29 cellular contexts compared by ENCODE assay signal in the genomic region with DNA sequence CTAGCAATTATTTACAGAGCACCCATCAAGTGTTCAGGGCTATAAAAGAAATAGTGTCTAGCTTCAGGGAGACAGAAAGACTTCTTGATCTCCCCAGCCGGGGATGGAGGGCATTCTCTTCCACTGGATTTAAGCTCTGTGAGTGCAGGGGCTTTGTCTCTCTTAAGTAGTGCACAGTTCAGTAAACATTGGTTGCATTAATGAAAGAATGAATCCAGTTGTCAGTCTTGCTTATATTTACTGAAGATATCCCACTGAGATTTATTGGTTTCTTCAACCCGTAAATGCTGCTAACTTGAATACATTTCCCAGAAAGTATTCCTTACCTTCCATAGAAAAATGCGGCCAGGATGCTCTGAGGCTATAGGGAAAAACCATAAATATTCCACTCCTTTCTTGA. TPM values are rescaled to one million over a fixed set of nuclear protein-coding genes. Genes with fewer than 3 reads are reported as not detected.
"Had no signal": no experiment of that assay in that cellular context is flagged by ENCODE, and none has a peak within 500 bp of the region (broad histone marks: within the 10 kb centered on the region; RNA-seq: fewer than 3 reads in every experiment).

No MANE protein-coding gene starts in this region.

- ATAC-seq: activated naive CD4-positive, alpha-beta T cell treated with anti-CD3 and anti-CD28 coated beads, Interleukin-2, amount 50 U/mL, for 72 hours; activated naive CD8-positive, alpha-beta T cell treated with anti-CD3 and anti-CD28 coated beads, Interleukin-2, amount 50 U/mL, for 24 hours; activated T-cell treated with anti-CD3 and anti-CD28 coated beads, Interleukin-2, amount 50 U/mL, for 4 hours; K562; T-cell had no signal

- H3K4me1 Mint-ChIP-seq: activated CD4-positive, alpha-beta T cell treated with anti-CD3 and anti-CD28 coated beads, Interleukin-2, amount 10 ng/mL, durations not matched to agents 7 days and 5 days; activated naive CD8-positive, alpha-beta T cell treated with anti-CD3 and anti-CD28 coated beads, Interleukin-2, amount 50 U/mL, for 24 hours; T-cell had no signal

- H3K36me3 ChIP-seq: ascending aorta had no signal

- H3K4me3 Mint-ChIP-seq: activated CD4-positive, alpha-beta memory T cell treated with anti-CD3 and anti-CD28 coated beads for 36 hours; activated CD4-positive, alpha-beta T cell treated with anti-CD3 and anti-CD28 coated beads, Interleukin-2, amount 10 ng/mL, durations not matched to agents 7 days and 5 days; activated naive CD8-positive, alpha-beta T cell treated with anti-CD3 and anti-CD28 coated beads, Interleukin-2, amount 50 U/mL, for 24 hours; activated T-cell treated with anti-CD3 and anti-CD28 coated beads, Interleukin-2, amount 50 U/mL, for 4 hours; T-cell had no signal

- H3K27me3 ChIP-seq: ascending aorta, body of pancreas had no signal

- H3K36me3 Mint-ChIP-seq: activated CD4-positive, alpha-beta memory T cell treated with anti-CD3 and anti-CD28 coated beads for 36 hours; activated naive CD4-positive, alpha-beta T cell treated with anti-CD3 and anti-CD28 coated beads, Interleukin-2, amount 50 U/mL, for 72 hours; T-cell had no signal

- H3K27ac ChIP-seq: ascending aorta, body of pancreas, PC-9 had no signal

- H3K4me1 ChIP-seq: ascending aorta had no signal

- H3K9me3 ChIP-seq: ascending aorta, body of pancreas had no signal

- H3K9me3 Mint-ChIP-seq: activated CD4-positive, alpha-beta memory T cell treated with anti-CD3 and anti-CD28 coated beads for 36 hours; activated CD4-positive, alpha-beta T cell treated with anti-CD3 and anti-CD28 coated beads, Interleukin-2, amount 10 ng/mL, durations not matched to agents 7 days and 5 days; activated naive CD4-positive, alpha-beta T cell treated with anti-CD3 and anti-CD28 coated beads, Interleukin-2, amount 50 U/mL, for 72 hours; activated naive CD8-positive, alpha-beta T cell treated with anti-CD3 and anti-CD28 coated beads, Interleukin-2, amount 50 U/mL, for 24 hours; activated T-cell treated with anti-CD3 and anti-CD28 coated beads, Interleukin-2, amount 50 U/mL, for 4 hours; T-cell had no signal

- H3K4me3 ChIP-seq: ascending aorta, body of pancreas, K562, PC-9 had no signal

- H3K27ac Mint-ChIP-seq: activated CD4-positive, alpha-beta memory T cell treated with anti-CD3 and anti-CD28 coated beads for 36 hours; activated CD4-positive, alpha-beta T cell treated with anti-CD3 and anti-CD28 coated beads, Interleukin-2, amount 10 ng/mL, durations not matched to agents 7 days and 5 days; activated naive CD4-positive, alpha-beta T cell treated with anti-CD3 and anti-CD28 coated beads, Interleukin-2, amount 50 U/mL, for 72 hours; activated naive CD8-positive, alpha-beta T cell treated with anti-CD3 and anti-CD28 coated beads, Interleukin-2, amount 50 U/mL, for 24 hours; T-cell had no signal

- H3K27me3 Mint-ChIP-seq: activated CD4-positive, alpha-beta memory T cell treated with anti-CD3 and anti-CD28 coated beads for 36 hours; activated CD4-positive, alpha-beta T cell treated with anti-CD3 and anti-CD28 coated beads, Interleukin-2, amount 10 ng/mL, durations not matched to agents 7 days and 5 days; activated naive CD8-positive, alpha-beta T cell treated with anti-CD3 and anti-CD28 coated beads, Interleukin-2, amount 50 U/mL, for 24 hours had no signal

- DNase-seq: activated CD4-positive, alpha-beta memory T cell treated with anti-CD3 and anti-CD28 coated beads for 36 hours; activated CD4-positive, alpha-beta T cell treated with anti-CD3 and anti-CD28 coated beads, Interleukin-2, amount 10 ng/mL, durations not matched to agents 7 days and 5 days; activated CD4-positive, CD25-positive, alpha-beta regulatory T cell; activated CD8-positive, alpha-beta memory T cell treated with anti-CD3 and anti-CD28 coated beads for 24 hours; activated effector memory CD4-positive, alpha-beta T cell treated with anti-CD3 and anti-CD28 coated beads, Interleukin-2, amount 50 U/mL, for 16 hours; activated naive CD4-positive, alpha-beta T cell treated with Interleukin-2 at 50 U/mL for 16 hours; activated naive CD8-positive, alpha-beta T cell treated with anti-CD3 and anti-CD28 coated beads, Interleukin-2, amount 50 U/mL, for 24 hours; activated T-cell treated with anti-CD3 and anti-CD28 coated beads, Interleukin-2, amount 50 U/mL, for 4 hours; amniotic stem cell; body of pancreas; central memory CD4-positive, alpha-beta T cell; Karpas-422; MM.1S; NCI-H1105 treated with DMSO at 0.1 percent for 48 hours; NCI-H1694 treated with DMSO at 0.1 percent for 48 hours; NCI-H2029 treated with DMSO at 0.1 percent for 48 hours; NCI-H2171; NCI-H2227 treated with DMSO at 0.1 percent for 48 hours; NCI-H446 treated with DMSO at 0.1 percent for 48 hours; NCI-H524 treated with DMSO at 0.1 percent for 48 hours; NCI-H774; PC-9; SHP77 treated with DMSO at 0.1 percent for 48 hours; T-cell; T-helper 2 cell; T1000 had no signal

RNA-seq across cellular contexts. Expression of a gene that starts 41.9 kb away (rescaled TPM):
- total RNA-seq: PC-9 had no signal
- polyA plus RNA-seq: K562 had no signal
